ENCODE assay signal across 7 cellular contexts in genomic region chr15:60591491-60592385, GRCh38.
DNase-seq lines count a peak whose midpoint lies in the region; ATAC-seq and TF ChIP-seq lines count a peak whose summit lies in the region.

No MANE protein-coding gene starts in this region.

- H2AFZ ChIP-seq in Loucy (ENCODE audit: low read length) (peak overlapping the region; percentile 49; the same call in 1 of the 2 replicates), neuronal stem cell (ENCODE audit: low read length) (peak overlapping the region; percentile 94)

- no peak for TF ChIP-seq POLR2A in gastroesophageal sphincter (IDR thresholded peaks at IDR 0.05)

- TF ChIP-seq CTCF in GM13977 (IDR thresholded peaks at IDR 0.05; ENCODE audit: extremely low read depth, insufficient read depth, missing control alignments) (no peak), Loucy (conservative IDR thresholded peaks at IDR 0.05; ENCODE audit: low read length) (no peak), gastroesophageal sphincter (IDR thresholded peaks at IDR 0.05) (peak in 2 of 4 experiments; percentile 19 to 22)

- H4K91ac ChIP-seq in neuronal stem cell (ENCODE audit: low read depth, low read length, poor library complexity) = no peak overlapping the region

- peak overlapping the region; percentile 92 for H3K18ac ChIP-seq in neuronal stem cell (ENCODE audit: low read length)

- H3K27me3 ChIP-seq in H7 (ENCODE audit: control insufficient read depth, insufficient read depth, low read length) (peaks cover 26% of the 10 kb centered on the region), Loucy (ENCODE audit: insufficient read depth, low read length, poor library complexity, severe bottlenecking) (no peaks in the 10 kb centered on the region), gastroesophageal sphincter (no peaks in the 10 kb centered on the region), neuronal stem cell (ENCODE audit: control insufficient read depth in 3 of 3, insufficient read depth in 3 of 3, low read depth in 1 of 3, low read length in 3 of 3) (peaks cover 0 to 87% (median 8%) of the 10 kb centered on the region in 3 experiments)

- H4K20me1 ChIP-seq in Loucy (ENCODE audit: insufficient read depth, low read length, poor library complexity, severe bottlenecking) = peaks cover 44% of the 10 kb centered on the region

- H3K14ac ChIP-seq in neuronal stem cell (ENCODE audit: low read length) = peak overlapping the region; percentile 84

- H3K9me3 ChIP-seq in Loucy (ENCODE audit: insufficient read depth, low read depth, low read length) (no peaks in the 10 kb centered on the region), gastroesophageal sphincter (no peaks in the 10 kb centered on the region), neuronal stem cell (replicated peaks in 1 of 2; ENCODE audit: control insufficient read depth in 2 of 2, insufficient read depth in 1 of 2, low read depth in 1 of 2, low read length in 2 of 2) (peaks cover 0 to 3% of the 10 kb centered on the region in 2 donors)

- H3K27ac ChIP-seq in gastroesophageal sphincter (peak overlapping the region; percentile 72 to 97 (median 91)), neuronal stem cell (replicated peaks; ENCODE audit: low read length) (no peak overlapping the region)

- in situ Hi-C loops in GM13977 (cut with MboI; ENCODE audit: low pct_unique_long_range_greater_than_20kb, low sequenced_read_pairs, unreplicated experiment) = loop anchor here (25.0 kb wide), 1 partner anchor 1246 kb away; no protein-coding TSS in a partner anchor

- no peaks in the 10 kb centered on the region for H3K36me3 ChIP-seq in H7 (replicated peaks; ENCODE audit: control insufficient read depth, insufficient read depth, low read length)
- H3K36me3 ChIP-seq in Loucy (ENCODE audit: insufficient read depth, low read length) = no peaks in the 10 kb centered on the region
- H3K36me3 ChIP-seq in gastroesophageal sphincter = no peaks in the 10 kb centered on the region
- no peaks in the 10 kb centered on the region for H3K36me3 ChIP-seq in neuronal stem cell (replicated peaks in 1 of 2; ENCODE audit: control insufficient read depth in 2 of 2, insufficient read depth in 2 of 2, low read length in 2 of 2)

- peaks cover 10% of the 10 kb centered on the region; the same call in 1 of the 2 replicates for H3F3A ChIP-seq in Loucy (ENCODE audit: low read depth)

- H3K79me2 ChIP-seq in Loucy (ENCODE audit: insufficient read depth, low read length) = peaks cover 57% of the 10 kb centered on the region

- no peak overlapping the region for H2BK120ac ChIP-seq in neuronal stem cell (ENCODE audit: low read depth, low read length)

- peak overlapping the region; percentile 94 for H3K4me2 ChIP-seq in Loucy (ENCODE audit: low read depth, low read length, poor library complexity, severe bottlenecking)
- peak overlapping the region; percentile 96 for H3K4me2 ChIP-seq in neuronal stem cell (ENCODE audit: insufficient read depth, low read length, poor library complexity, severe bottlenecking)

- H2BK15ac ChIP-seq in neuronal stem cell (ENCODE audit: low read length) = no peak overlapping the region

- no peak overlapping the region for H2AK5ac ChIP-seq in neuronal stem cell (ENCODE audit: low read depth, low read length)

- H3K9me2 ChIP-seq in Loucy (replicated peaks; ENCODE audit: low read depth, low read length) = no peaks in the 10 kb centered on the region

- H4K8ac ChIP-seq in neuronal stem cell (ENCODE audit: low read depth, low read length) = no peak overlapping the region

- no peak overlapping the region for H2BK12ac ChIP-seq in neuronal stem cell (ENCODE audit: low read length)

- H3K23ac ChIP-seq in neuronal stem cell (ENCODE audit: low read depth, low read length, poor library complexity) = peak overlapping the region; percentile 69

- H3K4me3 ChIP-seq in H7 (ENCODE audit: insufficient read depth, low read depth, low read length) (peak overlapping the region; percentile 57), Loucy (ENCODE audit: low read length, poor library complexity, severe bottlenecking) (peak overlapping the region; percentile 95), gastroesophageal sphincter (peak overlapping the region; percentile 64), neuronal stem cell (ENCODE audit: low read length in 2 of 2) (peak overlapping the region; percentile 48 to 89)

- no CpG with 5 or more reads among the region's 112 CpGs for WGBS in gastroesophageal sphincter (ENCODE audit: low coverage in 1 of 2), 2 donors
- no CpG with 5 or more reads among the region's 112 CpGs for WGBS in neuronal stem cell (ENCODE audit: extremely low coverage in 2 of 2, insufficient read length in 2 of 2, insufficient replicate concordance in 1 of 2), 2 donors

- peak overlapping the region; percentile 82 for H3K9ac ChIP-seq in Loucy (ENCODE audit: low read depth, low read length, poor library complexity, severe bottlenecking)
- peak overlapping the region; percentile 89 for H3K9ac ChIP-seq in neuronal stem cell (ENCODE audit: low read depth, low read length, poor library complexity)

- H2BK5ac ChIP-seq in neuronal stem cell (ENCODE audit: low read length) = no peak overlapping the region

- no peak overlapping the region for H3K4ac ChIP-seq in neuronal stem cell (ENCODE audit: low read length)

- TF ChIP-seq EP300 in gastroesophageal sphincter (IDR thresholded peaks at IDR 0.05) = no peak

- peak; percentile 56 for ATAC-seq in gastroesophageal sphincter

- DNase-seq in GM13977 (ENCODE audit: low spot score) = peak; percentile 67
- DNase-seq in H7 = peak; percentile 82
- DNase-seq in activated effector memory CD4-positive, alpha-beta T cell treated with anti-CD3 and anti-CD28 coated beads, Interleukin-2, amount 50 U/mL, for 16 hours = peak; percentile 80
- peak; percentile 57 for DNase-seq in neuronal stem cell (ENCODE audit: low spot score)
- no peak for DNase-seq in HPDE6-E6E7 (ENCODE audit: extremely low spot score)

- no peaks in the 10 kb centered on the region for H3K79me1 ChIP-seq in neuronal stem cell (ENCODE audit: low read depth, low read length)

- H3K4me1 ChIP-seq in Loucy (ENCODE audit: insufficient read depth, low read length, poor library complexity, severe bottlenecking) = peaks cover 64% of the 10 kb centered on the region
- H3K4me1 ChIP-seq in gastroesophageal sphincter = peaks cover 0 to 41% (median under 1%) of the 10 kb centered on the region in 3 donors
- peaks cover 2 to 3% of the 10 kb centered on the region in 2 donors for H3K4me1 ChIP-seq in neuronal stem cell (ENCODE audit: control insufficient read depth in 2 of 2, insufficient read depth in 1 of 2, low read depth in 1 of 2, low read length in 2 of 2)
